In genomic region chr3:49723631-49724551, GRCh38 we compare ENCODE assay signal across 1 cellular context.
TF ChIP-seq lines count a peak whose summit lies in the region.

TSS of gene GMPPB (minus strand) at chr3:49723951. CDS start at chr3:49723726, 225 bp downstream.

TF ChIP-seq in HepG2, 621 proteins besides CTCF, POLR2A, EP300 and RAD21 (continued from another document and continues in another):
- TF ChIP-seq, protein P1, sequence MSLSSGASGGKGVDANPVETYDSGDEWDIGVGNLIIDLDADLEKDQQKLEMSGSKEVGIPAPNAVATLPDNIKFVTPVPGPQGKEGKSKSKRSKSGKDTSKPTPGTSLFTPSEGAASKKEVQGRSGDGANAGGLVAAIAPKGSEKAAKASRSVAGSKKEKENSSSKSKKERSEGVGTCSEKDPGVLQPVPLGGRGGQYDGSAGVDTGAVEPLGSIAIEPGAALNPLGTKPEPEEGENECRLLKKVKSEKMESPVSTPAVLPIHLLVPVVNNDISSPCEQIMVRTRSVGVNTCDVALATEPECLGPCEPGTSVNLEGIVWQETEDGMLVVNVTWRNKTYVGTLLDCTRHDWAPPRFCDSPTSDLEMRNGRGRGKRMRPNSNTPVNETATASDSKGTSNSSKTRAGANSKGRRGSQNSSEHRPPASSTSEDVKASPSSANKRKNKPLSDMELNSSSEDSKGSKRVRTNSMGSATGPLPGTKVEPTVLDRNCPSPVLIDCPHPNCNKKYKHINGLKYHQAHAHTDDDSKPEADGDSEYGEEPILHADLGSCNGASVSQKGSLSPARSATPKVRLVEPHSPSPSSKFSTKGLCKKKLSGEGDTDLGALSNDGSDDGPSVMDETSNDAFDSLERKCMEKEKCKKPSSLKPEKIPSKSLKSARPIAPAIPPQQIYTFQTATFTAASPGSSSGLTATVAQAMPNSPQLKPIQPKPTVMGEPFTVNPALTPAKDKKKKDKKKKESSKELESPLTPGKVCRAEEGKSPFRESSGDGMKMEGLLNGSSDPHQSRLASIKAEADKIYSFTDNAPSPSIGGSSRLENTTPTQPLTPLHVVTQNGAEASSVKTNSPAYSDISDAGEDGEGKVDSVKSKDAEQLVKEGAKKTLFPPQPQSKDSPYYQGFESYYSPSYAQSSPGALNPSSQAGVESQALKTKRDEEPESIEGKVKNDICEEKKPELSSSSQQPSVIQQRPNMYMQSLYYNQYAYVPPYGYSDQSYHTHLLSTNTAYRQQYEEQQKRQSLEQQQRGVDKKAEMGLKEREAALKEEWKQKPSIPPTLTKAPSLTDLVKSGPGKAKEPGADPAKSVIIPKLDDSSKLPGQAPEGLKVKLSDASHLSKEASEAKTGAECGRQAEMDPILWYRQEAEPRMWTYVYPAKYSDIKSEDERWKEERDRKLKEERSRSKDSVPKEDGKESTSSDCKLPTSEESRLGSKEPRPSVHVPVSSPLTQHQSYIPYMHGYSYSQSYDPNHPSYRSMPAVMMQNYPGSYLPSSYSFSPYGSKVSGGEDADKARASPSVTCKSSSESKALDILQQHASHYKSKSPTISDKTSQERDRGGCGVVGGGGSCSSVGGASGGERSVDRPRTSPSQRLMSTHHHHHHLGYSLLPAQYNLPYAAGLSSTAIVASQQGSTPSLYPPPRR (CRISPR knock-in tag; IDR thresholded peaks at IDR 0.05; ENCODE audit: borderline replicate concordance) = peak; percentile 56; the same call in 1 of the 2 replicates
- TF ChIP-seq ZSCAN30 (CRISPR knock-in tag; IDR thresholded peaks at IDR 0.05) (no peak), FOSL2 (CRISPR knock-in tag; IDR thresholded peaks at IDR 0.05) (no peak; the same call in 1 of the 2 replicates), ZNF235 (CRISPR knock-in tag; IDR thresholded peaks at IDR 0.05; ENCODE audit: borderline replicate concordance) (no peak; the same call in 1 of the 2 replicates), HNF1A (IDR thresholded peaks at IDR 0.05; ENCODE audit: low read depth) (no peak), HNF1A (CRISPR knock-in tag; IDR thresholded peaks at IDR 0.05; ENCODE audit: borderline replicate concordance) (no peak; the same call in 1 of the 2 replicates), ZNF773 (CRISPR knock-in tag; IDR thresholded peaks at IDR 0.05; ENCODE audit: borderline replicate concordance) (no peak), ZMAT3 (CRISPR knock-in tag; conservative IDR thresholded peaks at IDR 0.05) (0 out of 2 replicates have a peak, but pooled peaks have one; percentile 41), RBFOX2 (IDR thresholded peaks at IDR 0.05; ENCODE audit: low read depth, low read length) (peak; percentile 84), ZNF704 (CRISPR knock-in tag; IDR thresholded peaks at IDR 0.05; ENCODE audit: borderline replicate concordance) (no peak), MED13 (CRISPR knock-in tag; IDR thresholded peaks at IDR 0.05) (peak; percentile 12; the same call in 1 of the 2 replicates), ZNF446 (CRISPR knock-in tag; IDR thresholded peaks at IDR 0.05) (peak; percentile 75), SNAPC2 (CRISPR knock-in tag; IDR thresholded peaks at IDR 0.05) (no peak), NFYB (CRISPR knock-in tag; IDR thresholded peaks at IDR 0.05) (peak; percentile 94), ZNF253 (CRISPR knock-in tag; IDR thresholded peaks at IDR 0.05; ENCODE audit: borderline replicate concordance) (peak; percentile 84; the same call in 1 of the 2 replicates), HDAC2 (CRISPR knock-in tag; IDR thresholded peaks at IDR 0.05) (peak; percentile 56; the same call in 1 of the 2 replicates), RELA (CRISPR knock-in tag; IDR thresholded peaks at IDR 0.05) (no peak), CBX2 (IDR thresholded peaks at IDR 0.05; ENCODE audit: low read depth, low read length) (no peak), CBX2 (CRISPR knock-in tag; IDR thresholded peaks at IDR 0.05; ENCODE audit: low read depth) (no peak), CHCHD3 (CRISPR knock-in tag; IDR thresholded peaks at IDR 0.05) (0 out of 2 replicates have a peak, but pooled peaks have one; percentile 81), MIER3 (CRISPR knock-in tag; IDR thresholded peaks at IDR 0.05; ENCODE audit: borderline replicate concordance) (no peak), ZFP36L2 (CRISPR knock-in tag; IDR thresholded peaks at IDR 0.05) (no peak), TBP (CRISPR knock-in tag; IDR thresholded peaks at IDR 0.05) (no peak), KLF9 (CRISPR knock-in tag; IDR thresholded peaks at IDR 0.05; ENCODE audit: low read depth) (peak; percentile 70; the same call in 1 of the 2 replicates), TCF12 (IDR thresholded peaks at IDR 0.05) (no peak), TCF12 (CRISPR knock-in tag; IDR thresholded peaks at IDR 0.05) (0 out of 2 replicates have a peak, but pooled peaks have one; percentile 29), KDM3A (CRISPR knock-in tag; IDR thresholded peaks at IDR 0.05; ENCODE audit: low read depth) (no peak), ZNF326 (CRISPR knock-in tag; IDR thresholded peaks at IDR 0.05; ENCODE audit: borderline replicate concordance) (peak; percentile 91), GTF2F1 (IDR thresholded peaks at IDR 0.05; ENCODE audit: low read length) (no peak), SNRNP70 (IDR thresholded peaks at IDR 0.05; ENCODE audit: low read depth, low read length) (no peak), SCMH1 (CRISPR knock-in tag; IDR thresholded peaks at IDR 0.05; ENCODE audit: borderline replicate concordance) (no peak), ZSCAN22 (CRISPR knock-in tag; IDR thresholded peaks at IDR 0.05) (no peak), RXRA (CRISPR knock-in tag; IDR thresholded peaks at IDR 0.05) (peak; percentile 57; the same call in 1 of the 2 replicates), ZNF556 (CRISPR knock-in tag; IDR thresholded peaks at IDR 0.05; ENCODE audit: borderline replicate concordance) (no peak), MBD4 (IDR thresholded peaks at IDR 0.05; ENCODE audit: borderline replicate concordance, low read length) (no peak), IRF2 (CRISPR knock-in tag; IDR thresholded peaks at IDR 0.05) (peak; percentile 64; the same call in 1 of the 2 replicates), ZNF343 (CRISPR knock-in tag; IDR thresholded peaks at IDR 0.05) (no peak), CREB3 (CRISPR knock-in tag; IDR thresholded peaks at IDR 0.05) (no peak), ZMYM4 (CRISPR knock-in tag; IDR thresholded peaks at IDR 0.05) (peak; percentile 34; the same call in 1 of the 2 replicates), ZNF430 (CRISPR knock-in tag; IDR thresholded peaks at IDR 0.05) (0 out of 2 replicates have a peak, but pooled peaks have one; percentile 33), DPF2 (CRISPR knock-in tag; IDR thresholded peaks at IDR 0.05; ENCODE audit: borderline replicate concordance, low read depth) (0 out of 2 replicates have a peak, but pooled peaks have one; percentile 29), MED8 (CRISPR knock-in tag; IDR thresholded peaks at IDR 0.05; ENCODE audit: insufficient replicate concordance) (peak; percentile 58), SRSF9 (IDR thresholded peaks at IDR 0.05; ENCODE audit: borderline replicate concordance, insufficient read depth, low read depth, low read length, poor library complexity, severe bottlenecking) (no peak), RARA (CRISPR knock-in tag; IDR thresholded peaks at IDR 0.05) (0 out of 2 replicates have a peak, but pooled peaks have one; percentile 8), PHF8 (CRISPR knock-in tag; IDR thresholded peaks at IDR 0.05) (peak; percentile 85), BHLHE40 (IDR thresholded peaks at IDR 0.05; ENCODE audit: low read length) (no peak)
- TF ChIP-seq, protein P2, sequence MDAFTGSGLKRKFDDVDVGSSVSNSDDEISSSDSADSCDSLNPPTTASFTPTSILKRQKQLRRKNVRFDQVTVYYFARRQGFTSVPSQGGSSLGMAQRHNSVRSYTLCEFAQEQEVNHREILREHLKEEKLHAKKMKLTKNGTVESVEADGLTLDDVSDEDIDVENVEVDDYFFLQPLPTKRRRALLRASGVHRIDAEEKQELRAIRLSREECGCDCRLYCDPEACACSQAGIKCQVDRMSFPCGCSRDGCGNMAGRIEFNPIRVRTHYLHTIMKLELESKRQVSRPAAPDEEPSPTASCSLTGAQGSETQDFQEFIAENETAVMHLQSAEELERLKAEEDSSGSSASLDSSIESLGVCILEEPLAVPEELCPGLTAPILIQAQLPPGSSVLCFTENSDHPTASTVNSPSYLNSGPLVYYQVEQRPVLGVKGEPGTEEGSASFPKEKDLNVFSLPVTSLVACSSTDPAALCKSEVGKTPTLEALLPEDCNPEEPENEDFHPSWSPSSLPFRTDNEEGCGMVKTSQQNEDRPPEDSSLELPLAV (CRISPR knock-in tag; conservative IDR thresholded peaks at IDR 0.05; ENCODE audit: low read depth) = no peak; the same call in 1 of the 2 replicates
- TF ChIP-seq, protein P3, sequence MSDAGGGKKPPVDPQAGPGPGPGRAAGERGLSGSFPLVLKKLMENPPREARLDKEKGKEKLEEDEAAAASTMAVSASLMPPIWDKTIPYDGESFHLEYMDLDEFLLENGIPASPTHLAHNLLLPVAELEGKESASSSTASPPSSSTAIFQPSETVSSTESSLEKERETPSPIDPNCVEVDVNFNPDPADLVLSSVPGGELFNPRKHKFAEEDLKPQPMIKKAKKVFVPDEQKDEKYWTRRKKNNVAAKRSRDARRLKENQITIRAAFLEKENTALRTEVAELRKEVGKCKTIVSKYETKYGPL (CRISPR knock-in tag; IDR thresholded peaks at IDR 0.05) = no peak
- TF ChIP-seq, protein P4, sequence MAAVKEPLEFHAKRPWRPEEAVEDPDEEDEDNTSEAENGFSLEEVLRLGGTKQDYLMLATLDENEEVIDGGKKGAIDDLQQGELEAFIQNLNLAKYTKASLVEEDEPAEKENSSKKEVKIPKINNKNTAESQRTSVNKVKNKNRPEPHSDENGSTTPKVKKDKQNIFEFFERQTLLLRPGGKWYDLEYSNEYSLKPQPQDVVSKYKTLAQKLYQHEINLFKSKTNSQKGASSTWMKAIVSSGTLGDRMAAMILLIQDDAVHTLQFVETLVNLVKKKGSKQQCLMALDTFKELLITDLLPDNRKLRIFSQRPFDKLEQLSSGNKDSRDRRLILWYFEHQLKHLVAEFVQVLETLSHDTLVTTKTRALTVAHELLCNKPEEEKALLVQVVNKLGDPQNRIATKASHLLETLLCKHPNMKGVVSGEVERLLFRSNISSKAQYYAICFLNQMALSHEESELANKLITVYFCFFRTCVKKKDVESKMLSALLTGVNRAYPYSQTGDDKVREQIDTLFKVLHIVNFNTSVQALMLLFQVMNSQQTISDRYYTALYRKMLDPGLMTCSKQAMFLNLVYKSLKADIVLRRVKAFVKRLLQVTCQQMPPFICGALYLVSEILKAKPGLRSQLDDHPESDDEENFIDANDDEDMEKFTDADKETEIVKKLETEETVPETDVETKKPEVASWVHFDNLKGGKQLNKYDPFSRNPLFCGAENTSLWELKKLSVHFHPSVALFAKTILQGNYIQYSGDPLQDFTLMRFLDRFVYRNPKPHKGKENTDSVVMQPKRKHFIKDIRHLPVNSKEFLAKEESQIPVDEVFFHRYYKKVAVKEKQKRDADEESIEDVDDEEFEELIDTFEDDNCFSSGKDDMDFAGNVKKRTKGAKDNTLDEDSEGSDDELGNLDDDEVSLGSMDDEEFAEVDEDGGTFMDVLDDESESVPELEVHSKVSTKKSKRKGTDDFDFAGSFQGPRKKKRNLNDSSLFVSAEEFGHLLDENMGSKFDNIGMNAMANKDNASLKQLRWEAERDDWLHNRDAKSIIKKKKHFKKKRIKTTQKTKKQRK (IDR thresholded peaks at IDR 0.05; ENCODE audit: low read length) = no peak
- TF ChIP-seq, protein P5, sequence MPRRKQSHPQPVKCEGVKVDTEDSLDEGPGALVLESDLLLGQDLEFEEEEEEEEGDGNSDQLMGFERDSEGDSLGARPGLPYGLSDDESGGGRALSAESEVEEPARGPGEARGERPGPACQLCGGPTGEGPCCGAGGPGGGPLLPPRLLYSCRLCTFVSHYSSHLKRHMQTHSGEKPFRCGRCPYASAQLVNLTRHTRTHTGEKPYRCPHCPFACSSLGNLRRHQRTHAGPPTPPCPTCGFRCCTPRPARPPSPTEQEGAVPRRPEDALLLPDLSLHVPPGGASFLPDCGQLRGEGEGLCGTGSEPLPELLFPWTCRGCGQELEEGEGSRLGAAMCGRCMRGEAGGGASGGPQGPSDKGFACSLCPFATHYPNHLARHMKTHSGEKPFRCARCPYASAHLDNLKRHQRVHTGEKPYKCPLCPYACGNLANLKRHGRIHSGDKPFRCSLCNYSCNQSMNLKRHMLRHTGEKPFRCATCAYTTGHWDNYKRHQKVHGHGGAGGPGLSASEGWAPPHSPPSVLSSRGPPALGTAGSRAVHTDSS (CRISPR knock-in tag; conservative IDR thresholded peaks at IDR 0.05) = no peak
